20 cellular contexts compared by ENCODE assay signal in genomic region chr20:35720165-35721123, GRCh38. TPM values are rescaled to one million over a fixed set of nuclear protein-coding genes. Genes with fewer than 3 reads are reported as not detected.
DNase-seq lines count a peak whose midpoint lies in the region; ATAC-seq and TF ChIP-seq lines count a peak whose summit lies in the region.
"Had no signal": no experiment of that assay in that cellular context is flagged by ENCODE, and none has a peak within 500 bp of the region (broad histone marks: within the 10 kb centered on the region; RNA-seq: fewer than 3 reads in every experiment).

No MANE protein-coding gene starts in this region.

- H3K36me3 Mint-ChIP-seq in memory B cell, result peaks cover 36% of the 10 kb centered on the region

- H3K36me3 ChIP-seq in WERI-Rb-1, result peaks cover 98% of the 10 kb centered on the region

- peaks cover 12% of the 10 kb centered on the region for H3K4me1 Mint-ChIP-seq in memory B cell

- H3K27ac ChIP-seq in WERI-Rb-1, result peak overlapping the region; percentile 58
- H3K27ac ChIP-seq: brain microvascular endothelial cell, gastroesophageal sphincter, right atrium auricular region, transverse colon had no signal

- no peaks in the 10 kb centered on the region for H3K27me3 ChIP-seq in WERI-Rb-1 (ENCODE audit: insufficient read depth, low read depth, severe bottlenecking)
- H3K27me3 ChIP-seq: brain microvascular endothelial cell, gastroesophageal sphincter, right atrium auricular region, transverse colon had no signal

- no peaks in the 10 kb centered on the region for H3K9me3 Mint-ChIP-seq in memory B cell
- H3K9me3 Mint-ChIP-seq: activated naive CD8-positive, alpha-beta T cell treated with anti-CD3 and anti-CD28 coated beads, Interleukin-2, amount 10 ng/mL, durations not matched to agents 7 days and 5 days; dendritic cell treated with granulocyte-macrophage colony-stimulating factor and Interleukin-4, amounts not matched to agents 40 ng/mL and 50 ng/mL, for 4 days; stimulated activated naive CD8-positive, alpha-beta T cell treated with anti-CD3 and anti-CD28 coated beads, Interleukin-15, Interleukin-2, amounts not matched to agents 100 ng/mL and 50 ng/mL, for 24 hours; T-helper 1 cell treated with Interleukin-12 subunit alpha and Interleukin-12 subunit beta and Interleukin-4 antibody, amounts not matched to agents 30 μg/mL and 1 μg/mL, for 36 hours had no signal

- H3K4me3 Mint-ChIP-seq in memory B cell, result no peak overlapping the region
- H3K4me3 Mint-ChIP-seq: activated naive CD8-positive, alpha-beta T cell treated with anti-CD3 and anti-CD28 coated beads, Interleukin-2, amount 10 ng/mL, durations not matched to agents 7 days and 5 days; dendritic cell treated with granulocyte-macrophage colony-stimulating factor and Interleukin-4, amounts not matched to agents 40 ng/mL and 50 ng/mL, for 4 days; stimulated activated naive CD8-positive, alpha-beta T cell treated with anti-CD3 and anti-CD28 coated beads, Interleukin-15, Interleukin-2, amounts not matched to agents 100 ng/mL and 50 ng/mL, for 24 hours; T-helper 1 cell treated with Interleukin-12 subunit alpha and Interleukin-12 subunit beta and Interleukin-4 antibody, amounts not matched to agents 30 μg/mL and 1 μg/mL, for 36 hours had no signal

- H3K9me3 ChIP-seq in WERI-Rb-1 (ENCODE audit: severe bottlenecking), result no peaks in the 10 kb centered on the region
- H3K9me3 ChIP-seq: gastroesophageal sphincter, right atrium auricular region, transverse colon had no signal

- peak overlapping the region; percentile 68 for H3K27ac Mint-ChIP-seq in memory B cell
- H3K27ac Mint-ChIP-seq: activated naive CD8-positive, alpha-beta T cell treated with anti-CD3 and anti-CD28 coated beads, Interleukin-2, amount 10 ng/mL, durations not matched to agents 7 days and 5 days; dendritic cell treated with granulocyte-macrophage colony-stimulating factor and Interleukin-4, amounts not matched to agents 40 ng/mL and 50 ng/mL, for 4 days; T-helper 1 cell treated with Interleukin-12 subunit alpha and Interleukin-12 subunit beta and Interleukin-4 antibody, amounts not matched to agents 30 μg/mL and 1 μg/mL, for 36 hours had no signal

- TF ChIP-seq CTCF in WERI-Rb-1 (IDR thresholded peaks at IDR 0.05; ENCODE audit: low read depth, low read length), result no peak

- DNase-seq in activated effector memory CD4-positive, alpha-beta T cell treated with anti-CD3 and anti-CD28 coated beads, Interleukin-2, amount 50 U/mL, for 16 hours, result peak; percentile 30
- DNase-seq in activated effector memory CD4-positive, alpha-beta T cell treated with Interleukin-2 at 50 U/mL for 16 hours, result no peak
- no peak for DNase-seq in WERI-Rb-1
- no peak for DNase-seq in memory B cell (ENCODE audit: low spot score in 2 of 2)
- DNase-seq in stimulated activated CD8-positive, alpha-beta memory T cell treated with anti-CD3 and anti-CD28 coated beads, Interleukin-4, amount 100 ng/mL, for 48 hours, result peak; percentile 24
- DNase-seq in A172 (ENCODE audit: low spot score), result no peak
- DNase-seq in NCI-H2171 treated with DMSO at 0.1 percent for 48 hours (lab: John Stamatoyannopoulos, UW), result no peak
- no peak for DNase-seq in NCI-H1436 treated with DMSO at 0.1 percent for 48 hours (lab: John Stamatoyannopoulos, UW)
- DNase-seq: activated CD4-positive, CD25-positive, alpha-beta regulatory T cell; activated naive CD8-positive, alpha-beta T cell treated with anti-CD3 and anti-CD28 coated beads, Interleukin-2, amount 10 ng/mL, durations not matched to agents 7 days and 5 days; brain microvascular endothelial cell; NCI-H1048; NCI-H524 treated with DMSO at 0.1 percent for 48 hours; SHP77 treated with DMSO at 0.1 percent for 48 hours; transverse colon had no signal

- no peaks in the 10 kb centered on the region for H3K27me3 Mint-ChIP-seq in memory B cell
- H3K27me3 Mint-ChIP-seq: activated naive CD8-positive, alpha-beta T cell treated with anti-CD3 and anti-CD28 coated beads, Interleukin-2, amount 10 ng/mL, durations not matched to agents 7 days and 5 days; dendritic cell treated with granulocyte-macrophage colony-stimulating factor and Interleukin-4, amounts not matched to agents 40 ng/mL and 50 ng/mL, for 4 days; stimulated activated naive CD8-positive, alpha-beta T cell treated with anti-CD3 and anti-CD28 coated beads, Interleukin-15, Interleukin-2, amounts not matched to agents 100 ng/mL and 50 ng/mL, for 24 hours had no signal

- no peak for ATAC-seq in memory B cell (ENCODE audit: low read depth)
- ATAC-seq: gastroesophageal sphincter had no signal

- H3K4me3 ChIP-seq in WERI-Rb-1 (ENCODE audit: low read depth, low read length), result no peak overlapping the region
- H3K4me3 ChIP-seq: gastroesophageal sphincter, right atrium auricular region, transverse colon had no signal

RNA-seq across cellular contexts. Expression of gene ROMO1, which starts 21.2 kb away (rescaled TPM):
- total RNA-seq in A172 (2014; rRNA removed; shearing (Covaris generic)), result 301 and 351 TPM in 2 replicates

RNA-seq across cellular contexts. Expression of gene NFS1, which starts 21.3 kb away (rescaled TPM):
- 36.7 and 48.0 TPM in 2 replicates for total RNA-seq in A172 (2014; rRNA removed; shearing (Covaris generic))

RNA-seq across cellular contexts. Expression of gene RBM39, which starts 21.6 kb away (rescaled TPM):
- total RNA-seq in A172 (2014; rRNA removed; shearing (Covaris generic)), result 246 and 258 TPM in 2 replicates

RNA-seq across cellular contexts. Expression of gene PHF20, which starts 51.4 kb away (rescaled TPM):
- 21.9 and 28.9 TPM in 2 replicates for total RNA-seq in A172 (2014; rRNA removed; shearing (Covaris generic))

RNA-seq across cellular contexts. Expression of gene CPNE1, which starts 55.7 kb away (rescaled TPM):
- total RNA-seq in A172 (2014; rRNA removed; shearing (Covaris generic)), result 194 and 195 TPM in 2 replicates

Comparison
In these comparisons a context has a peak if more than half of its experiments do, and no peak if none do; other contexts are left out.
1. DNase-seq: peak in activated effector memory CD4-positive, alpha-beta T cell treated with anti-CD3 and anti-CD28 coated beads, Interleukin-2, amount 50 U/mL, for 16 hours (single experiment) and stimulated activated CD8-positive, alpha-beta memory T cell treated with anti-CD3 and anti-CD28 coated beads, Interleukin-4, amount 100 ng/mL, for 48 hours (single experiment); none in activated effector memory CD4-positive, alpha-beta T cell treated with Interleukin-2 at 50 U/mL for 16 hours (single experiment), WERI-Rb-1 (single experiment), memory B cell (0 of 2), A172 (single experiment), NCI-H2171 treated with DMSO at 0.1 percent for 48 hours (single experiment) and NCI-H1436 treated with DMSO at 0.1 percent for 48 hours (single experiment).